Comparison of ENCODE assay signal across 10 cellular contexts in genomic region chr5:50393925-50394609, GRCh38. TPM values are rescaled to one million over a fixed set of nuclear protein-coding genes. Genes with fewer than 3 reads are reported as not detected.
DNase-seq lines count a peak whose midpoint lies in the region; FAIRE-seq and TF ChIP-seq lines count a peak whose summit lies in the region.
"Not testable (repeated sequence)": the region's sequence is repeated elsewhere in the genome, so short reads cannot be mapped to it uniquely, and the experiment has no call there.
"Had no signal": no experiment of that assay in that cellular context is flagged by ENCODE, and none has a peak within 500 bp of the region (broad histone marks: within the 10 kb centered on the region; RNA-seq: fewer than 3 reads in every experiment).

No MANE protein-coding gene starts in this region.

- H3K4me1 ChIP-seq in mesenchymal stem cell (ENCODE audit: control insufficient read depth, insufficient read depth, low read depth, low read length): not testable (repeated sequence)

- H4K91ac ChIP-seq in mesenchymal stem cell (ENCODE audit: low read length): not testable (repeated sequence)

- DNase-seq in ACHN: peak; percentile 60
- DNase-seq in ELR (ENCODE audit: low read depth): peak; percentile 80
- DNase-seq in HTR-8/SVneo (ENCODE audit: insufficient read length, low spot score): peak; percentile 76
- peak; percentile 53 for DNase-seq in SK-MEL-5 (ENCODE audit: low read depth, low spot score)
- peak; percentile 83 for DNase-seq in MCF 10A (ENCODE audit: unreplicated experiment)
- DNase-seq in fibroblast of mammary gland (ENCODE audit: low read depth): peak; percentile 65
- DNase-seq in mesenchymal stem cell: peak; percentile 5
- peak; percentile 89 for DNase-seq in stromal cell of bone marrow (ENCODE audit: low read depth)

- H3K23ac ChIP-seq in mesenchymal stem cell (ENCODE audit: low read length in 2 of 2): not testable (repeated sequence)

- not testable (repeated sequence) for TF ChIP-seq CTCF in MCF 10A (IDR thresholded peaks at IDR 0.05; ENCODE audit: unreplicated experiment); fibroblast of mammary gland (conservative IDR thresholded peaks at IDR 0.05; ENCODE audit: control insufficient read depth, insufficient read depth, low read depth, low read length)

- peak; percentile 99 for FAIRE-seq in HTR-8/SVneo (lab: Jason Lieb, UNC)

- not testable (repeated sequence) for H3K4me2 ChIP-seq in mesenchymal stem cell (ENCODE audit: low read length, poor library complexity, severe bottlenecking)

- intact Hi-C loops in MCF 10A (cut with micrococcal nuclease): loop anchor here (1.0 to 5.0 kb wide), 2 partner anchors 48 to 357 kb away; partner anchors contain the start of gene EMB

- H2BK12ac ChIP-seq in mesenchymal stem cell (ENCODE audit: low read length in 2 of 2): not testable (repeated sequence)

- not testable (repeated sequence) for H3K4me1 Mint-ChIP-seq in MCF 10A (ENCODE audit: insufficient read depth, unreplicated experiment)

- H3K27ac ChIP-seq in mesenchymal stem cell (ENCODE audit: low read length, poor library complexity, severe bottlenecking): not testable (repeated sequence)

- H3K27me3 Mint-ChIP-seq in MCF 10A (ENCODE audit: insufficient read depth, unreplicated experiment): not testable (repeated sequence)

- not testable (repeated sequence) for H2AK5ac ChIP-seq in mesenchymal stem cell (ENCODE audit: low read length, severe bottlenecking)

- not testable (repeated sequence) for BruUV-seq in MCF 10A (replicated peaks; lab: Mats Ljungman, UMichigan)

- not testable (repeated sequence) for H3K36me3 ChIP-seq in mesenchymal stem cell (ENCODE audit: control insufficient read depth in 1 of 2, insufficient read depth in 2 of 2, low read depth in 1 of 2, low read length in 2 of 2)

- not testable (repeated sequence) for H2BK120ac ChIP-seq in mesenchymal stem cell (ENCODE audit: low read depth, low read length)

- not testable (repeated sequence) for H3K27me3 ChIP-seq in mesenchymal stem cell (ENCODE audit: control insufficient read depth in 1 of 2, insufficient read depth in 1 of 2, low read length in 2 of 2)

- H3K27ac Mint-ChIP-seq in MCF 10A (ENCODE audit: low read depth, unreplicated experiment): peak overlapping the region; percentile 44

- H3K4ac ChIP-seq in mesenchymal stem cell (ENCODE audit: low read depth in 1 of 2, low read length in 2 of 2): not testable (repeated sequence)

- H3K4me3 ChIP-seq in fibroblast of mammary gland (ENCODE audit: control insufficient read depth, low read depth, low read length); mesenchymal stem cell (ENCODE audit: insufficient read depth in 1 of 2, low read depth in 1 of 2, low read length in 2 of 2): not testable (repeated sequence)

- CTCF ChIA-PET in MCF 10A (lab: Yijun Ruan, JAX): interaction anchor here (0.5 kb wide), 1 partner anchor 826 kb away, joined by 3 read pairs; no protein-coding TSS in a partner anchor

- not testable (repeated sequence) for H3K36me3 Mint-ChIP-seq in MCF 10A (ENCODE audit: insufficient read depth, unreplicated experiment)

- not testable (repeated sequence) for H2BK15ac ChIP-seq in mesenchymal stem cell (ENCODE audit: low read depth, poor library complexity, severe bottlenecking)

- 69% methylated on average over 1 of the region's 2 CpGs for WGBS in mesenchymal stem cell

- POLR2A ChIA-PET in MCF 10A (lab: Yijun Ruan, JAX): interaction anchor here (0.6 to 1.6 kb wide), 3 partner anchors 13 to 274 kb away, joined by 3 to 4 read pairs (median 3); no protein-coding TSS in a partner anchor

- not testable (repeated sequence) for H2BK5ac ChIP-seq in mesenchymal stem cell (ENCODE audit: low read depth, low read length, poor library complexity, severe bottlenecking)

- not testable (repeated sequence) for H3K9me3 Mint-ChIP-seq in MCF 10A (ENCODE audit: unreplicated experiment)

- peak overlapping the region; percentile 45 for H3K9ac ChIP-seq in mesenchymal stem cell (ENCODE audit: low read length)

- not testable (repeated sequence) for H3K9me3 ChIP-seq in mesenchymal stem cell (ENCODE audit: control insufficient read depth, low read length)

- H3K18ac ChIP-seq in mesenchymal stem cell (ENCODE audit: low read depth in 1 of 2, low read length in 2 of 2): not testable (repeated sequence)

- H4K8ac ChIP-seq in mesenchymal stem cell (ENCODE audit: low read length): not testable (repeated sequence)

- H3K4me3 Mint-ChIP-seq in MCF 10A (ENCODE audit: unreplicated experiment): peak overlapping the region; percentile 38

- not testable (repeated sequence) for H2AFZ ChIP-seq in mesenchymal stem cell (ENCODE audit: low read depth, low read length)

- in situ Hi-C loops in ACHN (cut with HindIII; ENCODE audit: low pct_ligation_motif_present, low pct_unique_long_range_greater_than_20kb, low sequenced_read_pairs); SK-MEL-5 (cut with HindIII; ENCODE audit: low pct_unique_long_range_greater_than_20kb, low sequenced_read_pairs): not testable (repeated sequence)

- H3K14ac ChIP-seq in mesenchymal stem cell (ENCODE audit: low read length in 2 of 2): not testable (repeated sequence)

- not testable (repeated sequence) for H3K79me1 ChIP-seq in mesenchymal stem cell (replicated peaks; ENCODE audit: low read length, poor library complexity, severe bottlenecking)

RNA-seq across cellular contexts. Expression of gene EMB, which starts 47.0 kb away (rescaled TPM):
- 16.6 and 28.1 TPM in 2 replicates for total RNA-seq in SK-MEL-5 (2014; rRNA removed; shearing (Covaris generic))
- polyA plus RNA-seq in SK-MEL-5 (2015; cell fraction: cytosol; rRNA removed): 14.5 and 17.0 TPM in 2 replicates
- polyA plus RNA-seq in SK-MEL-5 (2015; cell fraction: nucleus; rRNA removed): 19.6 and 25.1 TPM in 2 replicates
- total RNA-seq in MCF 10A (2022): 27.7 and 31.2 TPM in 2 replicates
- 2.1 TPM for polyA plus RNA-seq in mesenchymal stem cell (2013, experiment 1 of 2)
- polyA plus RNA-seq in mesenchymal stem cell (2013, experiment 2 of 2): 2.2 TPM
- total RNA-seq: pulmonary artery endothelial cell had no signal
- polyA plus RNA-seq: K562 had no signal

Comparison
In these comparisons a context has a peak if more than half of its experiments do, and no peak if none do; other contexts are left out.
1. DNase-seq: peak in every context shown above with its lines; median percentile 89 in stromal cell of bone marrow; 83 in MCF 10A; 80 in ELR; 76 in HTR-8/SVneo; 65 in fibroblast of mammary gland; 60 in ACHN; 53 in SK-MEL-5; 5 in mesenchymal stem cell.